In the genomic region with DNA sequence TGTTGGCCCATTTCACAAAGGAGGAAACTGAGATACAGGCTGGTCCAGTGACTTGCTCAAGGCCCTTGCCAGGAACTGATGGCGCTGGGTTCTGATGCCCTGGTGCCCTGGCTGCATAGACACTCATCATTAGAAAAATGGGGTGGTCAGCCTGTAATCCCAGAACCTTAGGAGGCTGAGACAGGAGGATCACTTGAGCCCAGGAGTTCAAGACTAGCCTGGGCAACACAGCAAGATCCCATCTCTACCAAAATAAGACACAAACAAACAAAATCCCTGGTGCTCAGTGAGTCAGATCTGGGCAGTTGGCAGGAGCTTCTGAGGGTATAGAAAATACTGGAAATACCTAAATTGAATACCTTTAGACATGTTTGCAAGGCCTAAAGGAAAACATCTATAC, we compare ENCODE assay signal across 26 cellular contexts. TPM values are rescaled to one million over a fixed set of nuclear protein-coding genes. Genes with fewer than 3 reads are reported as not detected.
"Had no signal": no experiment of that assay in that cellular context is flagged by ENCODE, and none has a peak within 500 bp of the region (broad histone marks: within the 10 kb centered on the region; RNA-seq: fewer than 3 reads in every experiment).

No MANE protein-coding gene starts in this region.

- H3K27ac ChIP-seq: hepatocyte, left ventricle myocardium inferior, prostate gland, sigmoid colon, upper lobe of right lung had no signal

- ATAC-seq: mucosa of descending colon; naive thymus-derived CD4-positive, alpha-beta T cell; natural killer cell treated with Interleukin-12 subunit alpha and Interleukin-12 subunit beta and Interleukin-15 and Interleukin-18, amount 100 ng/mL, for 72 hours; pancreas; right cardiac atrium; stimulated activated memory B cell treated with anti-CD40 and anti-IgM and Interleukin-4, amounts not matched to agents 10 μg/mL and 1 μg/mL and 100 μg/mL, for 72 hours; stimulated activated naive CD8-positive, alpha-beta T cell treated with anti-CD3 and anti-CD28 coated beads, Interleukin-15, amount 100 ng/mL, for 72 hours; upper lobe of right lung had no signal

- H3K27ac Mint-ChIP-seq: naive thymus-derived CD4-positive, alpha-beta T cell; natural killer cell treated with Interleukin-12 subunit alpha and Interleukin-12 subunit beta and Interleukin-15 and Interleukin-18, amount 100 ng/mL, for 72 hours; stimulated activated memory B cell treated with anti-CD40 and anti-IgM and Interleukin-4, amounts not matched to agents 10 μg/mL and 1 μg/mL and 100 μg/mL, for 72 hours had no signal

- H2AFZ ChIP-seq: hepatocyte had no signal

- H3K27me3 Mint-ChIP-seq: stimulated activated naive CD8-positive, alpha-beta T cell treated with anti-CD3 and anti-CD28 coated beads, Interleukin-15, amount 100 ng/mL, for 72 hours had no signal

- H3K36me3 Mint-ChIP-seq: naive thymus-derived CD4-positive, alpha-beta T cell; natural killer cell treated with Interleukin-12 subunit alpha and Interleukin-12 subunit beta and Interleukin-15 and Interleukin-18, amount 100 ng/mL, for 72 hours; stimulated activated memory B cell treated with anti-CD40 and anti-IgM and Interleukin-4, amounts not matched to agents 10 μg/mL and 1 μg/mL and 100 μg/mL, for 72 hours had no signal

- H3K9me3 ChIP-seq: left ventricle myocardium inferior, mucosa of descending colon, pancreas, prostate gland, sigmoid colon, tibial nerve, upper lobe of right lung had no signal

- H3K4me1 ChIP-seq: left ventricle myocardium inferior, prostate gland, sigmoid colon, upper lobe of right lung had no signal

- H3K4me1 Mint-ChIP-seq: stimulated activated memory B cell treated with anti-CD40 and anti-IgM and Interleukin-4, amounts not matched to agents 10 μg/mL and 1 μg/mL and 100 μg/mL, for 72 hours had no signal

- H3K27me3 ChIP-seq: hepatocyte, pancreas, sigmoid colon, tibial nerve, upper lobe of right lung had no signal

- DNase-seq: islet precursor cell; left ventricle myocardium inferior; midbrain; mucosa of descending colon; naive thymus-derived CD4-positive, alpha-beta T cell; posterior cingulate gyrus; retina; right cardiac atrium; sigmoid colon; small intestine; stimulated activated CD4-positive, alpha-beta T cell treated with anti-CD3 and anti-CD28 coated beads, Interleukin-1b, Interleukin-23, amount 100 ng/mL, for 48 hours; stimulated activated CD4-positive, alpha-beta T cell treated with anti-CD3 and anti-CD28 coated beads, Interleukin-2, amount 100 ng/mL, for 48 hours; stimulated activated CD4-positive, alpha-beta T cell treated with anti-CD3 and anti-CD28 coated beads, Interleukin-4, amount 100 ng/mL, for 4 hours; stimulated activated CD8-positive, alpha-beta memory T cell treated with anti-CD3 and anti-CD28 coated beads, Interleukin-4, amount 100 ng/mL, for 48 hours; stimulated activated naive CD4-positive, alpha-beta T cell treated with Interleukin-2 at 50 U/mL for 16 hours; stimulated activated naive CD8-positive, alpha-beta T cell treated with anti-CD3 and anti-CD28 coated beads, Interleukin-15, amount 100 ng/mL, for 72 hours; substantia nigra; upper lobe of right lung had no signal

- H3K9me3 Mint-ChIP-seq: naive thymus-derived CD4-positive, alpha-beta T cell; natural killer cell treated with Interleukin-12 subunit alpha and Interleukin-12 subunit beta and Interleukin-15 and Interleukin-18, amount 100 ng/mL, for 72 hours; stimulated activated naive CD8-positive, alpha-beta T cell treated with anti-CD3 and anti-CD28 coated beads, Interleukin-15, amount 100 ng/mL, for 72 hours had no signal

- H3K4me3 Mint-ChIP-seq: naive thymus-derived CD4-positive, alpha-beta T cell; natural killer cell treated with Interleukin-12 subunit alpha and Interleukin-12 subunit beta and Interleukin-15 and Interleukin-18, amount 100 ng/mL, for 72 hours; stimulated activated memory B cell treated with anti-CD40 and anti-IgM and Interleukin-4, amounts not matched to agents 10 μg/mL and 1 μg/mL and 100 μg/mL, for 72 hours; stimulated activated naive CD8-positive, alpha-beta T cell treated with anti-CD3 and anti-CD28 coated beads, Interleukin-15, amount 100 ng/mL, for 72 hours had no signal

- H3K79me2 ChIP-seq: hepatocyte had no signal

- FAIRE-seq: pancreas, small intestine, urothelium cell line had no signal

- H3K4me2 ChIP-seq: hepatocyte had no signal

- H3K4me3 ChIP-seq: hepatocyte, left ventricle myocardium inferior, lung, mucosa of descending colon, pancreas, prostate gland, sigmoid colon, tibial nerve, upper lobe of right lung had no signal

- H3K36me3 ChIP-seq: left ventricle myocardium inferior, pancreas, prostate gland, sigmoid colon, tibial nerve, upper lobe of right lung had no signal

RNA-seq across cellular contexts. Expression of gene KIFC3, which starts 41.1 kb away (rescaled TPM):
- polyA plus RNA-seq: naive thymus-derived CD4-positive, alpha-beta T cell had no signal
